Comparison of ENCODE assay signal across 17 cellular contexts in genomic region chr1:238674331-238674730, GRCh38.
DNase-seq lines count a peak whose midpoint lies in the region; ATAC-seq and TF ChIP-seq lines count a peak whose summit lies in the region.
"Had no signal": no experiment of that assay in that cellular context is flagged by ENCODE, and none has a peak within 500 bp of the region (broad histone marks: within the 10 kb centered on the region; RNA-seq: fewer than 3 reads in every experiment).

No MANE protein-coding gene starts in this region.

- no CpG with 5 or more reads among the region's 1 CpG for WGBS in IMR-90 (ENCODE audit: extremely low coverage in 2 of 2, insufficient read length in 1 of 2), 2 experiments

- ATAC-seq in IMR-90 (ENCODE audit: low read depth) (no peak), HG02970 (IDR thresholded peaks at IDR 0.05; ENCODE audit: low FRiP score, unreplicated experiment) (no peak)
- ATAC-seq: GM23338 had no signal

- H3K9me1 ChIP-seq in IMR-90 (ENCODE audit: insufficient read depth, low read length) = no peaks in the 10 kb centered on the region

- H3K36me3 ChIP-seq in IMR-90 (ENCODE audit: control insufficient read depth, insufficient read depth, low read length) (no peaks in the 10 kb centered on the region), Karpas-422 (ENCODE audit: insufficient read depth, low read length) (no peaks in the 10 kb centered on the region)
- H3K36me3 ChIP-seq: BE2C had no signal

- no peaks in the 10 kb centered on the region for H3K27me3 ChIP-seq in IMR-90 (ENCODE audit: control insufficient read depth, insufficient read depth, low read length)
- H3K27me3 ChIP-seq in Karpas-422 (ENCODE audit: low read length) = no peaks in the 10 kb centered on the region
- H3K27me3 ChIP-seq: BE2C had no signal

- TF ChIP-seq CTCF in IMR-90 (conservative IDR thresholded peaks at IDR 0.05; ENCODE audit: low read depth, low read length) (no peak), epithelial cell of proximal tubule (conservative IDR thresholded peaks at IDR 0.05; ENCODE audit: low read depth, low read length) (no peak)

- POLR2A ChIA-PET in IMR-90 (lab: Charles Lee; ENCODE audit: unreplicated experiment) = no interaction called here

- TF ChIP-seq POLR2A in IMR-90 (IDR thresholded peaks at IDR 0.05; ENCODE audit: low read depth, low read length) = no peak

- no peak overlapping the region for H3K4ac ChIP-seq in IMR-90 (ENCODE audit: low read depth, low read length)

- H3K79me1 ChIP-seq in IMR-90 (ENCODE audit: low read depth in 1 of 2, low read length in 2 of 2) = no peaks in the 10 kb centered on the region

- no peak overlapping the region for H3K14ac ChIP-seq in IMR-90 (replicated peaks; ENCODE audit: low read depth, low read length)

- H4K20me1 ChIP-seq in IMR-90 (ENCODE audit: insufficient read depth, low read length) (no peaks in the 10 kb centered on the region), Karpas-422 (ENCODE audit: insufficient read depth, low read depth, low read length) (no peaks in the 10 kb centered on the region)

- no peak overlapping the region for H2BK5ac ChIP-seq in IMR-90 (ENCODE audit: low read depth, low read length, poor library complexity, severe bottlenecking)

- H2BK120ac ChIP-seq in IMR-90 (ENCODE audit: low read depth, low read length) = no peak overlapping the region

- no peak overlapping the region for H2BK15ac ChIP-seq in IMR-90 (ENCODE audit: low read depth, low read length)

- intact Hi-C loops in IMR-90 (cut with micrococcal nuclease) = no loop called here
- intact Hi-C loops in posterior cingulate gyrus (cut with DNase I) = no loop called here

- H3K56ac ChIP-seq in IMR-90 (ENCODE audit: extremely low read depth, insufficient read depth, low read length) = no peak overlapping the region

- H3K27ac ChIP-seq in IMR-90 (ENCODE audit: insufficient read depth, low read length) (no peak overlapping the region), Karpas-422 (ENCODE audit: low read length) (no peak overlapping the region)

- no peak overlapping the region for H3K23ac ChIP-seq in IMR-90 (ENCODE audit: low read depth, low read length)

- H2AK9ac ChIP-seq in IMR-90 (replicated peaks; ENCODE audit: low read depth, low read length, poor library complexity) = no peak overlapping the region

- no peak overlapping the region for H3K9ac ChIP-seq in IMR-90 (ENCODE audit: low read depth, low read length)
- no peak overlapping the region for H3K9ac ChIP-seq in Karpas-422 (ENCODE audit: low read length)

- H4K8ac ChIP-seq in IMR-90 (ENCODE audit: low read depth in 2 of 2, low read length in 2 of 2) = no peak overlapping the region

- H3K4me3 ChIP-seq in IMR-90 (ENCODE audit: insufficient read depth, low read depth, low read length) (no peak overlapping the region), epithelial cell of proximal tubule (ENCODE audit: low read depth, low read length) (no peak overlapping the region), Karpas-422 (ENCODE audit: low read length) (no peak overlapping the region)
- H3K4me3 ChIP-seq: GM23338 had no signal

- CTCF ChIA-PET in IMR-90 (lab: Yijun Ruan, JAX) = no interaction called here

- H3K18ac ChIP-seq in IMR-90 (ENCODE audit: low read depth, low read length) = no peak overlapping the region

- DNase-seq in IMR-90 (no peak), NCI-H226 (peak; percentile 7), epithelial cell of proximal tubule (ENCODE audit: low read depth) (peak; percentile 13), renal cortical epithelial cell (ENCODE audit: low read depth) (peak; percentile 62), Karpas-422 (no peak), posterior cingulate gyrus (no peak)
- DNase-seq: ACHN; BE2C; C1 segment of cervical spinal cord; CD4-positive, CD25-positive, alpha-beta regulatory T cell; CD8-positive, alpha-beta memory T cell; COR-L47; DMS79; GDM1; HCEC 1CT had no signal

- H4K91ac ChIP-seq in IMR-90 (ENCODE audit: insufficient read depth, low read depth, low read length) = no peak overlapping the region

- H2AFZ ChIP-seq in IMR-90 (replicated peaks; ENCODE audit: low read length, poor library complexity) = no peak overlapping the region
- no peak overlapping the region for H2AFZ ChIP-seq in Karpas-422 (ENCODE audit: low read length)

- H3K9me3 ChIP-seq in IMR-90 (ENCODE audit: control insufficient read depth, insufficient read depth, low read length) (no peaks in the 10 kb centered on the region), Karpas-422 (ENCODE audit: low read length) (peaks cover 10% of the 10 kb centered on the region)
- H3K9me3 ChIP-seq: BE2C had no signal

- H3K4me2 ChIP-seq in IMR-90 (ENCODE audit: low read depth, low read length) (no peak overlapping the region), Karpas-422 (ENCODE audit: low read depth, low read length, poor library complexity, severe bottlenecking) (no peak overlapping the region)
- H3K4me2 ChIP-seq: GM23338 had no signal

- no TSS peak for BruUV-seq in IMR-90 (replicated peaks; lab: Mats Ljungman, UMichigan)

- in situ Hi-C loops in IMR-90 (cut with MboI; ENCODE audit: low sequenced_read_pairs) = no loop called here

- no peak for TF ChIP-seq RAD21 in IMR-90 (IDR thresholded peaks at IDR 0.05; ENCODE audit: low read length)

- H3K9me2 ChIP-seq in Karpas-422 (replicated peaks; ENCODE audit: insufficient read depth, low read length) = no peaks in the 10 kb centered on the region

- H4K5ac ChIP-seq in IMR-90 (ENCODE audit: low read depth, low read length) = no peak overlapping the region

- dilution Hi-C loops in IMR-90 (cut with HindIII; ENCODE audit: low sequenced_read_pairs, unreplicated experiment) = no loop called here

- H2BK20ac ChIP-seq in IMR-90 (ENCODE audit: low read depth, low read length) = no peak overlapping the region

- H2AK5ac ChIP-seq in IMR-90 (ENCODE audit: low read depth, low read length) = no peak overlapping the region

- H3K4me1 ChIP-seq in IMR-90 (ENCODE audit: control insufficient read depth, insufficient read depth, low read length) (no peaks in the 10 kb centered on the region), Karpas-422 (ENCODE audit: low read length) (no peaks in the 10 kb centered on the region)

- no peaks in the 10 kb centered on the region for H3K79me2 ChIP-seq in Karpas-422 (ENCODE audit: low read length)

TF ChIP-seq in IMR-90, 13 proteins besides CTCF, POLR2A, EP300 and RAD21:
- no peak for TF ChIP-seq RCOR1 (IDR thresholded peaks at IDR 0.05; ENCODE audit: insufficient replicate concordance, low read length)
- TF ChIP-seq USF2 (IDR thresholded peaks at IDR 0.05; ENCODE audit: low read depth, low read length) = no peak
- TF ChIP-seq CEBPB (IDR thresholded peaks at IDR 0.05; ENCODE audit: low read depth, low read length) = 0 out of 2 replicates have a peak, but pooled peaks have one; percentile 9

Comparison
In these comparisons a context has a peak if more than half of its experiments do, and no peak if none do; other contexts are left out.
1. DNase-seq: peak in NCI-H226 (single experiment), epithelial cell of proximal tubule (single experiment) and renal cortical epithelial cell (single experiment); none in IMR-90 (single experiment), Karpas-422 (single experiment) and posterior cingulate gyrus (0 of 10).